Comparison of ENCODE assay signal across 8 cellular contexts in the genomic region with DNA sequence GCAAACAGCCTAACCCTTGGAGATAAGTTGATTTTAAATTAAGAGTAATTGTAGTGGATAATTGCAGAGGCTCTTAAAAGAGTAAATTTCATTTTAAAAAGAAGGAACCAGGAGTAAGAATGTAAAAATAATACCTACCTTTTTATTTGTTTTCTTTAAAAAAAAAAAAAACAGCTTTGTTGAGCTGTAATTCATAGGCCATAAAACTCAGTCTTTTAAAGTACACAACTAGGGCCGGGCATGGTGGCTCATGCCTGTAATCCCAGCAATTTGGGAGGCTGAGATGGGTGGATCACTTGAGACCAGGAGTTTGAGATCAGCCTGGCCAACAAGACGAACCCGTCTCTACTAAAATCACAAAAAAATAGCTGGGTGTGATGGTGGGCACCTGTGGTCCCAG.
"Had no signal": no experiment of that assay in that cellular context is flagged by ENCODE, and none has a peak within 500 bp of the region (broad histone marks: within the 10 kb centered on the region; RNA-seq: fewer than 3 reads in every experiment).

No MANE protein-coding gene starts in this region.

- ATAC-seq: GM23338, HCT116, HepG2 had no signal

- H3K4me3 ChIP-seq: GM23338, HAP-1 had no signal

- H3K27me3 Mint-ChIP-seq: IgD-negative memory B cell had no signal

- H2AFZ ChIP-seq: GM23338 had no signal

- H3K27ac Mint-ChIP-seq: GM23338, IgD-negative memory B cell had no signal

- H3K27ac ChIP-seq: HL-60 had no signal

- H3K36me3 ChIP-seq: HAP-1 had no signal

- H3K4me2 ChIP-seq: GM23338 had no signal

- DNase-seq: H7, KBM-7 had no signal

- H3K9me3 ChIP-seq: HAP-1 had no signal

- H3K4me3 Mint-ChIP-seq: GM23338, IgD-negative memory B cell had no signal
